Comparison of ENCODE assay signal across 12 cellular contexts in the genomic region with DNA sequence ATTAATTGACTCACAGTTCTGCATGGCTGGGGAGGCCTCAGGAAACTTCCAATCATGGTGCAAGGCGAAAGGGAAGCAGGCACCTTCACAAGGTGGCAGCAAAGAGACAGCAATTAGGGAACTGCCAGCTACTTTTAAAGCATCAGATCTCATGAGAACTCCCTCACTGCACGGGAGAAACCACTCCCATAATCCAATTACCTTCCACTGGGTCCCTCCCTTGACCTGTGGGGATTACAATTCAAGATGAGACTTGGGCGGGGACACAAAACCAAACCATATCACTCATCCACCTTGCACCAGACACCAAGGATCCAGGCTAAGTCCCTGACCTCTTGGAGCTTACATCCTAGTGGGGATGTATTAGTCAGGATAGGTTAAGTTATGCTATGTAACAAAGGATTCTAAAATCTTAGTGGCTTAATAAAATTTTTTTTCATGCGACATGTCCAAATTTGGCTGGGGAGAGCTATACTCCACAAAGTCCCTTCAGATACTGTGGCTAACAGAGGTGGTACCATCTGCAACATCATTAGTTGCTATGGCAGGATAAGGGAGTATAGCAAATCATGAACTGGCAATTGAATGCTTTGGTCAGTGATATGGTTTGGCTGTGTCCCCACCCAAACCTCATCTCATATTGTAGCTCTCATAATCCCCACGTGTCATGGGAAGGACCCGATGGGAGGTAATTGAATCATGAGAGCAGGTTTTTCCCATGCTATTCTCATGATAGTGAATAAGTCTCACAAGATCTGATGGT. TPM values are rescaled to one million over a fixed set of nuclear protein-coding genes. Genes with fewer than 3 reads are reported as not detected.
DNase-seq lines count a peak whose midpoint lies in the region; ATAC-seq and TF ChIP-seq lines count a peak whose summit lies in the region.
"Had no signal": no experiment of that assay in that cellular context is flagged by ENCODE, and none has a peak within 500 bp of the region (broad histone marks: within the 10 kb centered on the region; RNA-seq: fewer than 3 reads in every experiment).

No MANE protein-coding gene starts in this region.

- H3K4me1 ChIP-seq in right atrium auricular region: no peaks in the 10 kb centered on the region
- H3K4me1 ChIP-seq in vagina: no peaks in the 10 kb centered on the region

- TF ChIP-seq CTCF in right atrium auricular region (IDR thresholded peaks at IDR 0.05) (no peak), NB4 (IDR thresholded peaks at IDR 0.05; ENCODE audit: low read depth, low read length) (peak; percentile 1), brain microvascular endothelial cell (IDR thresholded peaks at IDR 0.05; ENCODE audit: low read depth, low read length, missing control alignments) (peak; percentile 1), vagina (IDR thresholded peaks at IDR 0.05) (no peak)

- no peaks in the 10 kb centered on the region for H3K36me3 ChIP-seq in right atrium auricular region
- H3K36me3 ChIP-seq in brain microvascular endothelial cell (replicated peaks): no peaks in the 10 kb centered on the region
- no peaks in the 10 kb centered on the region for H3K36me3 ChIP-seq in vagina
- H3K36me3 ChIP-seq: thoracic aorta had no signal

- H3K27me3 ChIP-seq in right atrium auricular region (no peaks in the 10 kb centered on the region), brain microvascular endothelial cell (replicated peaks) (no peaks in the 10 kb centered on the region), vagina (no peaks in the 10 kb centered on the region)

- no peak overlapping the region for H3K4me3 ChIP-seq in right atrium auricular region
- no peak overlapping the region for H3K4me3 ChIP-seq in NB4 (ENCODE audit: low read depth, low read length)
- H3K4me3 ChIP-seq in brain microvascular endothelial cell (ENCODE audit: low read depth, low read length): no peak overlapping the region
- H3K4me3 ChIP-seq in vagina: no peak overlapping the region
- H3K4me3 ChIP-seq: thoracic aorta had no signal

- DNase-seq in right atrium auricular region (ENCODE audit: low spot score) (peak; percentile 26), Right ventricle myocardium inferior (ENCODE audit: missing footprints) (no peak), NB4 (ENCODE audit: low read depth) (peak; percentile 16), brain microvascular endothelial cell (no peak), vagina (ENCODE audit: extremely low spot score in 2 of 2) (peak; percentile 14 to 40), anterior cingulate cortex (lab: John Stamatoyannopoulos, UW) (no peak)
- DNase-seq: H7 had no signal

- no peak for TF ChIP-seq POLR2A in NB4 (IDR thresholded peaks at IDR 0.05; ENCODE audit: extremely low read depth, insufficient read length)
- no peak for TF ChIP-seq POLR2A in vagina (IDR thresholded peaks at IDR 0.05)

- H3K27ac ChIP-seq in right atrium auricular region (no peak overlapping the region), brain microvascular endothelial cell (no peak overlapping the region), vagina (no peak overlapping the region)
- H3K27ac ChIP-seq: thoracic aorta had no signal

- intact Hi-C loops in Right ventricle myocardium inferior (cut with DNase I): no loop called here
- intact Hi-C loops in vagina (cut with DNase I): no loop called here

- no peak for ATAC-seq in Right ventricle myocardium inferior
- no peak for ATAC-seq in HG02642 (IDR thresholded peaks at IDR 0.05; ENCODE audit: poor library complexity, unreplicated experiment)
- ATAC-seq in GM21360 (IDR thresholded peaks at IDR 0.05; ENCODE audit: unreplicated experiment): no peak

- H3K9me3 ChIP-seq in right atrium auricular region (peaks cover 7 to 14% of the 10 kb centered on the region in 2 donors), vagina (no peaks in the 10 kb centered on the region)

- in situ Hi-C loops in brain microvascular endothelial cell (cut with HindIII; ENCODE audit: low pct_ligation_motif_present, low sequenced_read_pairs): no loop called here

RNA-seq across cellular contexts. Expression of gene FAM187B, which starts 8.3 kb away (rescaled TPM):
- total RNA-seq in right atrium auricular region: not detected
- not detected for total RNA-seq in Right ventricle myocardium inferior
- total RNA-seq in vagina: not detected
- total RNA-seq: astrocyte, H7, omental fat pad, thoracic aorta had no signal

RNA-seq across cellular contexts. Expression of gene LSR, which starts 12.0 kb away (rescaled TPM):
- total RNA-seq in right atrium auricular region (10 to 100 TPM in 1 of 2 donors, 1 to 10 TPM in 1; 7.6 to 20.1 TPM), Right ventricle myocardium inferior (6.8 TPM), vagina (32.9 TPM)

RNA-seq across cellular contexts. Expression of gene USF2, which starts 31.9 kb away (rescaled TPM):
- 100 to 1,000 TPM; 130 to 180 TPM for total RNA-seq in right atrium auricular region
- total RNA-seq in Right ventricle myocardium inferior: 151 TPM
- 95.5 TPM for total RNA-seq in vagina

RNA-seq across cellular contexts. Expression of gene HAMP, which starts 45.5 kb away (rescaled TPM):
- total RNA-seq in right atrium auricular region (100 to 1,000 TPM in 1 of 2 donors, not detected in 1; 146 TPM), Right ventricle myocardium inferior (not detected), vagina (not detected)
- total RNA-seq: H7 had no signal

RNA-seq across cellular contexts. Expression of gene MAG, which starts 55.1 kb away (rescaled TPM):
- total RNA-seq in right atrium auricular region (not detected), Right ventricle myocardium inferior (not detected), vagina (not detected)
- total RNA-seq: astrocyte, omental fat pad had no signal

Comparison
In these comparisons a context has a peak if more than half of its experiments do, and no peak if none do; other contexts are left out.
1. DNase-seq: peak in right atrium auricular region (single experiment), NB4 (single experiment) and vagina (2 of 2); none in Right ventricle myocardium inferior (single experiment), brain microvascular endothelial cell (single experiment) and anterior cingulate cortex (0 of 58).
2. CTCF ChIP-seq: peak in NB4 (single experiment) and brain microvascular endothelial cell (single experiment); none in right atrium auricular region (0 of 2) and vagina (0 of 3).